8 cellular contexts compared by ENCODE assay signal in genomic region chr6:167203261-167204058, GRCh38. TPM values are rescaled to one million over a fixed set of nuclear protein-coding genes. Genes with fewer than 3 reads are reported as not detected.
"Had no signal": no experiment of that assay in that cellular context is flagged by ENCODE, and none has a peak within 500 bp of the region (broad histone marks: within the 10 kb centered on the region; RNA-seq: fewer than 3 reads in every experiment).

No MANE protein-coding gene starts in this region.

RNA-seq across cellular contexts. Expression of gene GPR31, which starts 45.7 kb away (rescaled TPM):
- total RNA-seq: activated B cell treated with CpG ODN at 0.5 μM for 24 hours; activated CD8-positive, alpha-beta T cell treated with anti-CD3 and anti-CD28 coated beads for 36 hours; adrenal gland; dermis blood vessel endothelial cell; kidney epithelial cell; lower leg skin; pancreas; tibial nerve had no signal
- polyA plus RNA-seq: adrenal gland, pancreas had no signal
